25 cellular contexts compared by ENCODE assay signal in the genomic region with DNA sequence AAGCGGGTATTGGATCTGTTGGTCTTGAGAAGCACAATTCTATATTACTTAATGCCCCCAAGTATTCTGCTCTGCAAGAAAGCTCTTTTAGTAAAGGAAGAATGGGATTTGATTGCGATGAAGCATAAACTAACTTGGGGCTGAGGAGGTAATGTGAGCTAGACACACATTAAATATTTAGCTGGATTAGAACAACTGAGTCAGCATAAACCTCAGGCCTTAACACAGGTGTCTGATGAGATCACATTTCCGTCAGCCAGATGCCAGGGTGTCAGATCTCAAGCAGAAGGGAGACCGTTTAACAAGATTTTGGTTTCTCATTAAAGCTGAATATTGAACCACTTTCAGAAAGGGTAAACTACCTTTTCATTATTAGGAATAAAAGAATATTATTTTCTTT.
"Had no signal": no experiment of that assay in that cellular context is flagged by ENCODE, and none has a peak within 500 bp of the region (broad histone marks: within the 10 kb centered on the region; RNA-seq: fewer than 3 reads in every experiment).

No MANE protein-coding gene starts in this region.

- H3K9ac ChIP-seq: neural progenitor cell, parathyroid adenoma had no signal

- H3K36me3 ChIP-seq: breast epithelium, heart left ventricle, neural progenitor cell, right atrium auricular region, spleen, suprapubic skin, tibial artery, upper lobe of right lung, WERI-Rb-1 had no signal

- ATAC-seq: activated CD4-positive, CD25-positive, alpha-beta regulatory T cell treated with anti-CD3 and anti-CD28 coated beads, Interleukin-2, amount 50 U/mL, for 24 hours; activated naive CD8-positive, alpha-beta T cell treated with anti-CD3 and anti-CD28 coated beads, Interleukin-2, amount 50 U/mL, for 24 hours; activated T-cell treated with anti-CD3 and anti-CD28 coated beads, Interleukin-2, amount 50 U/mL, for 4 hours; esophagus mucosa; heart left ventricle; natural killer cell; psoas muscle; upper lobe of right lung had no signal

- H3K4me3 ChIP-seq: breast epithelium, heart left ventricle, neural progenitor cell, psoas muscle, right atrium auricular region, spleen, suprapubic skin, tibial artery, upper lobe of right lung had no signal

- H3K27me3 ChIP-seq: breast epithelium, heart left ventricle, neural progenitor cell, right atrium auricular region, spleen, suprapubic skin, tibial artery, upper lobe of right lung had no signal

- H3K9me3 ChIP-seq: breast epithelium, heart left ventricle, psoas muscle, right atrium auricular region, spleen, suprapubic skin, tibial artery, upper lobe of right lung had no signal

- H3K4me1 ChIP-seq: breast epithelium, heart left ventricle, neural progenitor cell, psoas muscle, right atrium auricular region, spleen, suprapubic skin, tibial artery, upper lobe of right lung had no signal

- DNase-seq: activated CD4-positive, alpha-beta T cell treated with anti-CD3 and anti-CD28 coated beads for 48 hours; activated CD4-positive, alpha-beta T cell treated with anti-CD3 and anti-CD28 coated beads, Interleukin-2, amount 50 U/mL, for 48 hours; activated naive CD8-positive, alpha-beta T cell treated with anti-CD3 and anti-CD28 coated beads, Interleukin-2, amount 50 U/mL, for 24 hours; activated T-cell treated with anti-CD3 and anti-CD28 coated beads, Interleukin-2, amount 50 U/mL, for 4 hours; central memory CD4-positive, alpha-beta T cell; endodermal cell; foreskin fibroblast; heart left ventricle; midbrain; natural killer cell; occipital lobe; psoas muscle; spleen; stimulated activated naive CD4-positive, alpha-beta T cell; T1000; tibial artery; upper lobe of right lung; WERI-Rb-1 had no signal

- H3K27ac ChIP-seq: breast epithelium, heart left ventricle, neural progenitor cell, parathyroid adenoma, psoas muscle, right atrium auricular region, spleen, suprapubic skin, tibial artery, upper lobe of right lung, WERI-Rb-1 had no signal

- H3K4me2 ChIP-seq: neural progenitor cell had no signal

- H2AFZ ChIP-seq: neural progenitor cell, parathyroid adenoma had no signal
